Comparison of ENCODE assay signal across 20 cellular contexts in genomic region chr6:142225552-142225951, GRCh38.
DNase-seq lines count a peak whose midpoint lies in the region; ATAC-seq, FAIRE-seq and TF ChIP-seq lines count a peak whose summit lies in the region.
"Had no signal": no experiment of that assay in that cellular context is flagged by ENCODE, and none has a peak within 500 bp of the region (broad histone marks: within the 10 kb centered on the region; RNA-seq: fewer than 3 reads in every experiment).

No MANE protein-coding gene starts in this region.

- H3K27me3 ChIP-seq in right lobe of liver (no peaks in the 10 kb centered on the region), HepG2 (ENCODE audit: control insufficient read depth in 1 of 2, insufficient read depth in 2 of 2, low read length in 2 of 2) (no peaks in the 10 kb centered on the region), iPS-15b (ENCODE audit: control insufficient read depth, insufficient read depth, low read length) (no peaks in the 10 kb centered on the region), prostate gland (replicated peaks; ENCODE audit: insufficient read depth) (no peaks in the 10 kb centered on the region)

- H3K9ac ChIP-seq in HepG2 (ENCODE audit: insufficient read depth, low read depth, low read length) (no peak overlapping the region), iPS-15b (ENCODE audit: low read depth, low read length) (peak overlapping the region; percentile 3)
- H3K9ac ChIP-seq: GM23248 had no signal

- TF ChIP-seq POLR2A in right lobe of liver (IDR thresholded peaks at IDR 0.05) (no peak), HepG2 (IDR thresholded peaks at IDR 0.05; ENCODE audit: insufficient read depth in 1 of 2, low read depth in 2 of 2, low read length in 2 of 2) (no peak), prostate gland (IDR thresholded peaks at IDR 0.05) (no peak)

- TF ChIP-seq EP300 in HepG2 (IDR thresholded peaks at IDR 0.05; ENCODE audit: low read depth in 2 of 2, low read length in 2 of 2), result no peak
- TF ChIP-seq EP300 in HepG2 (CRISPR knock-in tag; IDR thresholded peaks at IDR 0.05; ENCODE audit: borderline replicate concordance), result no peak

- H3K79me2 ChIP-seq in HepG2 (ENCODE audit: insufficient read depth, low read length), result no peaks in the 10 kb centered on the region

- no peak overlapping the region for H3K27ac ChIP-seq in right lobe of liver
- H3K27ac ChIP-seq in HepG2 (ENCODE audit: extremely low read length, insufficient read depth, low read length), result no peak overlapping the region
- no peak overlapping the region for H3K27ac ChIP-seq in prostate gland
- H3K27ac ChIP-seq: 22Rv1, A549, C4-2B, GM23248 had no signal

- H3K9me3 ChIP-seq in right lobe of liver (no peaks in the 10 kb centered on the region), HepG2 (ENCODE audit: low read length) (no peaks in the 10 kb centered on the region), iPS-15b (ENCODE audit: control insufficient read depth, insufficient read depth, low read length) (no peaks in the 10 kb centered on the region), prostate gland (no peaks in the 10 kb centered on the region)
- H3K9me3 ChIP-seq: A549, HAP-1 had no signal

- BruUV-seq in HepG2 (replicated peaks; lab: Mats Ljungman, UMichigan), result no TSS peak

- FAIRE-seq in HepG2 (lab: Jason Lieb, UNC), result no peak
- FAIRE-seq: A549, GM12892, GM18507 had no signal

- no peak for TF ChIP-seq RAD21 in HepG2 (CRISPR knock-in tag; IDR thresholded peaks at IDR 0.05)

- H3K4me2 ChIP-seq in HepG2 (ENCODE audit: low read depth, low read length), result no peak overlapping the region
- H3K4me2 ChIP-seq: A549 had no signal

- TF ChIP-seq CTCF in right lobe of liver (IDR thresholded peaks at IDR 0.05), result no peak
- no peak for TF ChIP-seq CTCF in HepG2 (CRISPR knock-in tag; IDR thresholded peaks at IDR 0.05)
- no peak for TF ChIP-seq CTCF in prostate gland (IDR thresholded peaks at IDR 0.05)

- in situ Hi-C loops in HepG2 (cut with HindIII; ENCODE audit: extremely low pct_ligation_motif_present, low pct_unique_long_range_greater_than_20kb), result no loop called here

- peak in 3 of 4 donors; percentile 53 to 75 (median 66) for ATAC-seq in right lobe of liver
- no peak for ATAC-seq in HepG2
- ATAC-seq in HG03469 (IDR thresholded peaks at IDR 0.05; ENCODE audit: unreplicated experiment), result no peak
- ATAC-seq: A549 had no signal

- no peak overlapping the region for H2AFZ ChIP-seq in HepG2 (ENCODE audit: low read length)
- H2AFZ ChIP-seq: GM23248 had no signal

- no peaks in the 10 kb centered on the region for H4K20me1 ChIP-seq in HepG2 (ENCODE audit: insufficient read depth, low read length)

- H3K36me3 ChIP-seq in right lobe of liver (no peaks in the 10 kb centered on the region), HepG2 (replicated peaks in 1 of 2; ENCODE audit: control insufficient read depth in 1 of 2, insufficient read depth in 2 of 2, low read length in 2 of 2) (no peaks in the 10 kb centered on the region), iPS-15b (ENCODE audit: control insufficient read depth, insufficient read depth, low read length) (no peaks in the 10 kb centered on the region), prostate gland (no peaks in the 10 kb centered on the region)
- H3K36me3 ChIP-seq: HAP-1 had no signal

- 28% methylated on average over 5 of the region's 5 CpGs for WGBS in right lobe of liver (ENCODE audit: insufficient coverage, low coverage, low lambda C conversion rate, missing lambda C conversion rate)
- 51% methylated on average over 5 of the region's 5 CpGs for WGBS in HepG2 (ENCODE audit: low lambda C conversion rate)
- 39% methylated on average over 5 of the region's 5 CpGs for WGBS in prostate gland

- H3K4me3 ChIP-seq in right lobe of liver (no peak overlapping the region), HepG2 (replicated peaks in 1 of 3; ENCODE audit: insufficient read depth in 1 of 3, low read depth in 2 of 3, low read length in 3 of 3) (no peak overlapping the region), iPS-15b (ENCODE audit: low read depth, low read length) (no peak overlapping the region), prostate gland (no peak overlapping the region)
- H3K4me3 ChIP-seq: A549, GM23248, HAP-1 had no signal

- H3K4me1 ChIP-seq in right lobe of liver (no peaks in the 10 kb centered on the region), HepG2 (ENCODE audit: insufficient read depth, low read length) (0 out of 2 replicates have a peak, but pooled peaks cover 8% of the 10 kb centered on the region), iPS-15b (ENCODE audit: control insufficient read depth, insufficient read depth, low read length) (no peaks in the 10 kb centered on the region), prostate gland (replicated peaks) (no peaks in the 10 kb centered on the region)
- H3K4me1 ChIP-seq: A549, Caco-2, HAP-1 had no signal

- POLR2A ChIA-PET in HepG2 (lab: Yijun Ruan, JAX), result no interaction called here

- CTCF ChIA-PET in HepG2 (lab: Yijun Ruan, JAX; ENCODE audit: low intra/inter-chr PET ratio, low total read pairs), result no interaction called here

- intact Hi-C loops in right lobe of liver (cut with DNase I) (no loop called here), HepG2 (cut with micrococcal nuclease; ENCODE audit: unreplicated experiment) (no loop called here), prostate gland (cut with DNase I) (no loop called here)

- peak; percentile 12 for DNase-seq in NCI-H1105 treated with DMSO at 0.1 percent for 48 hours (lab: John Stamatoyannopoulos, UW)
- DNase-seq in NCI-H1105 (lab: John Stamatoyannopoulos, UW), result no peak
- no peak for DNase-seq in right lobe of liver
- no peak for DNase-seq in HepG2 (ENCODE audit: low spot score)
- no peak for DNase-seq in prostate gland (ENCODE audit: low spot score)
- DNase-seq: AML-193; Caco-2; CD4-positive, alpha-beta T cell; DMS153; DMS79; GDM1; GM23248 had no signal

TF ChIP-seq in HepG2, 621 proteins besides CTCF, POLR2A, EP300 and RAD21:
- TF ChIP-seq HDAC6 (IDR thresholded peaks at IDR 0.05; ENCODE audit: low read depth, low read length), result no peak
- TF ChIP-seq, protein P1, sequence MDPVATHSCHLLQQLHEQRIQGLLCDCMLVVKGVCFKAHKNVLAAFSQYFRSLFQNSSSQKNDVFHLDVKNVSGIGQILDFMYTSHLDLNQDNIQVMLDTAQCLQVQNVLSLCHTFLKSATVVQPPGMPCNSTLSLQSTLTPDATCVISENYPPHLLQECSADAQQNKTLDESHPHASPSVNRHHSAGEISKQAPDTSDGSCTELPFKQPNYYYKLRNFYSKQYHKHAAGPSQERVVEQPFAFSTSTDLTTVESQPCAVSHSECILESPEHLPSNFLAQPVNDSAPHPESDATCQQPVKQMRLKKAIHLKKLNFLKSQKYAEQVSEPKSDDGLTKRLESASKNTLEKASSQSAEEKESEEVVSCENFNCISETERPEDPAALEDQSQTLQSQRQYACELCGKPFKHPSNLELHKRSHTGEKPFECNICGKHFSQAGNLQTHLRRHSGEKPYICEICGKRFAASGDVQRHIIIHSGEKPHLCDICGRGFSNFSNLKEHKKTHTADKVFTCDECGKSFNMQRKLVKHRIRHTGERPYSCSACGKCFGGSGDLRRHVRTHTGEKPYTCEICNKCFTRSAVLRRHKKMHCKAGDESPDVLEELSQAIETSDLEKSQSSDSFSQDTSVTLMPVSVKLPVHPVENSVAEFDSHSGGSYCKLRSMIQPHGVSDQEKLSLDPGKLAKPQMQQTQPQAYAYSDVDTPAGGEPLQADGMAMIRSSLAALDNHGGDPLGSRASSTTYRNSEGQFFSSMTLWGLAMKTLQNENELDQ (CRISPR knock-in tag; IDR thresholded peaks at IDR 0.05; ENCODE audit: borderline replicate concordance), result no peak

Comparison
In these comparisons a context has a peak if more than half of its experiments do, and no peak if none do; other contexts are left out.
1. ATAC-seq: peak in right lobe of liver (3 of 4); none in HepG2 (single experiment) and HG03469 (single experiment).